ENCODE assay signal across 14 cellular contexts in genomic region chr18:14074187-14074586, GRCh38. TPM values are rescaled to one million over a fixed set of nuclear protein-coding genes. Genes with fewer than 3 reads are reported as not detected.
DNase-seq lines count a peak whose midpoint lies in the region; ATAC-seq and TF ChIP-seq lines count a peak whose summit lies in the region.
"Had no signal": no experiment of that assay in that cellular context is flagged by ENCODE, and none has a peak within 500 bp of the region (broad histone marks: within the 10 kb centered on the region; RNA-seq: fewer than 3 reads in every experiment).

No MANE protein-coding gene starts in this region.

- ATAC-seq in GM18867 (IDR thresholded peaks at IDR 0.05; ENCODE audit: unreplicated experiment) (peak; percentile 64), GM21825 (IDR thresholded peaks at IDR 0.05; ENCODE audit: unreplicated experiment) (no peak)
- ATAC-seq in naive thymus-derived CD8-positive, alpha-beta T cell: no peak

- no peaks in the 10 kb centered on the region for H3K9me3 Mint-ChIP-seq in Calu3 (ENCODE audit: low read depth, unreplicated experiment)
- H3K9me3 Mint-ChIP-seq in naive thymus-derived CD8-positive, alpha-beta T cell: peaks cover 0 to 13% (median 2%) of the 10 kb centered on the region in 9 donors

- no TSS peak for BruUV-seq in Calu3 (replicated peaks; lab: Mats Ljungman, UMichigan)

- H3K36me3 Mint-ChIP-seq in Calu3 (ENCODE audit: insufficient read depth, unreplicated experiment): no peaks in the 10 kb centered on the region
- peaks cover 0 to 23% (median 10%) of the 10 kb centered on the region in 3 donors for H3K36me3 Mint-ChIP-seq in naive thymus-derived CD8-positive, alpha-beta T cell

- intact Hi-C loops in Calu3 (cut with micrococcal nuclease; ENCODE audit: unreplicated experiment): no loop called here

- DNase-seq in Calu3 (no peak), NCI-H69 (lab: John Stamatoyannopoulos, UW) (peak; percentile 42), erythroblast (lab: John Stamatoyannopoulos, UW) (peak; percentile 17 to 23), NCI-H1048 (lab: John Stamatoyannopoulos, UW) (no peak), HK-2 (ENCODE audit: unreplicated experiment) (no peak)
- DNase-seq in naive thymus-derived CD8-positive, alpha-beta T cell: no peak
- DNase-seq: CD4-positive, alpha-beta memory T cell; dorsolateral prefrontal cortex; NCI-H187; stimulated activated CD4-positive, alpha-beta T cell treated with anti-CD3 and anti-CD28 coated beads, Interleukin-2, amount 100 ng/mL, for 24 hours; stimulated activated naive CD4-positive, alpha-beta T cell; T1000 had no signal

- H3K27ac Mint-ChIP-seq in Calu3 (ENCODE audit: unreplicated experiment): no peak overlapping the region
- H3K27ac Mint-ChIP-seq in naive thymus-derived CD8-positive, alpha-beta T cell: no peak overlapping the region
- H3K27ac Mint-ChIP-seq: CD4-positive, alpha-beta memory T cell had no signal

- no peaks in the 10 kb centered on the region for H3K4me1 Mint-ChIP-seq in Calu3 (ENCODE audit: low read depth, unreplicated experiment)
- no peaks in the 10 kb centered on the region for H3K4me1 Mint-ChIP-seq in naive thymus-derived CD8-positive, alpha-beta T cell
- H3K4me1 Mint-ChIP-seq: CD4-positive, alpha-beta memory T cell had no signal

- TF ChIP-seq POLR2A in erythroblast (IDR thresholded peaks at IDR 0.05; ENCODE audit: low read length): no peak

- CTCF ChIA-PET in Calu3 (lab: Charles Lee): no interaction called here

- H3K27me3 Mint-ChIP-seq in Calu3 (ENCODE audit: unreplicated experiment): no peaks in the 10 kb centered on the region
- H3K27me3 Mint-ChIP-seq in naive thymus-derived CD8-positive, alpha-beta T cell: no peaks in the 10 kb centered on the region
- H3K27me3 Mint-ChIP-seq: CD4-positive, alpha-beta memory T cell had no signal

- POLR2A ChIA-PET in naive thymus-derived CD8-positive, alpha-beta T cell (lab: Charles Lee): no interaction called here

- TF ChIP-seq CTCF in Calu3 (IDR thresholded peaks at IDR 0.05; ENCODE audit: unreplicated experiment): peak; percentile 11

- no peak overlapping the region for H3K4me3 Mint-ChIP-seq in Calu3 (ENCODE audit: low read depth, unreplicated experiment)
- H3K4me3 Mint-ChIP-seq in naive thymus-derived CD8-positive, alpha-beta T cell: no peak overlapping the region
- H3K4me3 Mint-ChIP-seq: CD4-positive, alpha-beta memory T cell had no signal

RNA-seq across cellular contexts. Expression of gene ZNF519, which starts 58.0 kb away (rescaled TPM):
- 26.4 and 27.0 TPM in 2 replicates for total RNA-seq in Calu3 (2022)
- 10 to 100 TPM; 10.7 to 11.8 TPM for total RNA-seq in naive thymus-derived CD8-positive, alpha-beta T cell
- polyA plus RNA-seq in naive thymus-derived CD8-positive, alpha-beta T cell: 1 to 10 TPM; 3.7 to 7.0 (median 4.2) TPM

Comparison
In these comparisons a context has a peak if more than half of its experiments do, and no peak if none do; other contexts are left out.
1. DNase-seq: peak in NCI-H69 (single experiment) and erythroblast (2 of 2); none in Calu3 (single experiment), NCI-H1048 (single experiment), HK-2 (single experiment) and naive thymus-derived CD8-positive, alpha-beta T cell (0 of 10).